ENCODE assay signal across 8 cellular contexts in the genomic region with DNA sequence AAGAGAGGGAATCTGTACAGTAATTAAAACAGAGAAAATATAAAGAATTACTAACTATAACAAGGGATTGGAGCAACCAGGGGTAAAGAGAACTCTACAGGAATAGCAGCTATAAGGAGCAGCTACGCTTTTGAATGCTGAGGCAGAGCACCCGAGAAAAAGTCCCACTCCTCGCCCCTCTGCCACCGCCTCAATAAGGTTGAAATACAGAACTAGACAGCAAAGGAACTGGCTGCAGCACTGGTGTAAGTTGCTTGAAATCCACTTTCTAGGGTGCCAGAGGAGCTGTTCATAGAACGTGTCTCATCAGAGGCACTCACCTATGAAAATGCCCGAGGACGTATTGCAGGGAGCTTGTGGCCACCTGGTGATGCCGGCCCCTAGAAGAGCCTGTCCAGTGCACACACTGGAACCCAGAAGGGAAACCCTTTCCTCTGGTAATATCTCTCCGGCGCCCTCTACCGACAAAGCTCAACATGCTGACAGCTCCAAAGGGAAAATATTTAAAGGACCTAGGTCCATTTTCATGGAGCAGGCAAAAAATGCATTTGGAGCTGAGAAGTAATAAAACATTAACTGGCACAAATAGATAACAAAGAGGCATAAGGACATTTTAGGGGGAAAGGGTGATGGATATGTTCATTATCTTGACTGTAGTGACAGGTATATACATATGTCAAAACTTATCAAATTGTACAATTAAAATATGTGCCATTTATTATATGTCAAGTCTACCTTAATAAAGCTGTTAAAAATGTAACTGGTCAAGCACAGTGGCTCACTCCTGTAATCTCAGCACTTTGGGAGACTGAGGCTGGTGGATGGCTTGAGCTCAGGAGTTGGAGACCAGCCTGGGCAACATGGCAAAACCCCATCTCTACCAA.
DNase-seq lines count a peak whose midpoint lies in the region; ATAC-seq and TF ChIP-seq lines count a peak whose summit lies in the region.

No MANE protein-coding gene starts in this region.

- no peak overlapping the region for H3K4me3 ChIP-seq in RWPE2 (ENCODE audit: severe bottlenecking)
- no peak overlapping the region for H3K4me3 ChIP-seq in brain microvascular endothelial cell (ENCODE audit: low read depth, low read length)

- H3K27ac ChIP-seq in RWPE2 (ENCODE audit: poor library complexity, severe bottlenecking): no peak overlapping the region
- no peak overlapping the region for H3K27ac ChIP-seq in brain microvascular endothelial cell

- no peaks in the 10 kb centered on the region for H3K4me1 ChIP-seq in RWPE2 (ENCODE audit: insufficient read depth, poor library complexity, severe bottlenecking)

- peaks cover 8% of the 10 kb centered on the region for H3K27me3 ChIP-seq in RWPE2 (ENCODE audit: insufficient read depth, poor library complexity, severe bottlenecking)
- H3K27me3 ChIP-seq in brain microvascular endothelial cell (replicated peaks): no peaks in the 10 kb centered on the region

- H3K9me3 ChIP-seq in RWPE2 (ENCODE audit: severe bottlenecking): no peaks in the 10 kb centered on the region

- H3K36me3 ChIP-seq in RWPE2 (ENCODE audit: low read depth) (no peaks in the 10 kb centered on the region), brain microvascular endothelial cell (replicated peaks) (no peaks in the 10 kb centered on the region)

- peak; percentile 32 for DNase-seq in DMS114 treated with DMSO at 0.1 percent for 48 hours (lab: John Stamatoyannopoulos, UW; ENCODE audit: unreplicated experiment)
- peak in 61 of 76 experiments; percentile 6 to 78 (median 50) for DNase-seq in HUDEP-2 (lab: John Stamatoyannopoulos, UW; ENCODE audit: unreplicated experiment in 76 of 76)
- DNase-seq in RWPE2 (ENCODE audit: low spot score): peak; percentile 71
- DNase-seq in brain microvascular endothelial cell: peak; percentile 78
- DNase-seq in kidney tubule cell (ENCODE audit: low spot score): peak; percentile 75
- peak; percentile 71 for DNase-seq in stimulated activated CD8-positive, alpha-beta memory T cell treated with anti-CD3 and anti-CD28 coated beads, Interleukin-4, amount 100 ng/mL, for 48 hours

- in situ Hi-C loops in brain microvascular endothelial cell (cut with HindIII; ENCODE audit: low pct_ligation_motif_present, low sequenced_read_pairs): no loop called here

- ATAC-seq in GM19324 (IDR thresholded peaks at IDR 0.05; ENCODE audit: low FRiP score, unreplicated experiment) (peak; percentile 76), RWPE2 (ENCODE audit: low read depth) (peak; percentile 90)
- ATAC-seq in activated CD4-positive, CD25-positive, alpha-beta regulatory T cell treated with anti-CD3 and anti-CD28 coated beads, Interleukin-2, amount 50 U/mL, for 24 hours: no peak

- peak; percentile 90 for TF ChIP-seq CTCF in RWPE2 (IDR thresholded peaks at IDR 0.05; ENCODE audit: poor library complexity, severe bottlenecking)
- TF ChIP-seq CTCF in brain microvascular endothelial cell (IDR thresholded peaks at IDR 0.05; ENCODE audit: low read depth, low read length, missing control alignments): peak; percentile 91

Comparison
In these comparisons a context has a peak if more than half of its experiments do, and no peak if none do; other contexts are left out.
1. ATAC-seq: peak in GM19324 (single experiment) and RWPE2 (single experiment); none in activated CD4-positive, CD25-positive, alpha-beta regulatory T cell treated with anti-CD3 and anti-CD28 coated beads, Interleukin-2, amount 50 U/mL, for 24 hours (0 of 2).
2. Peak in every context shown above with its lines, with median percentiles within 50 percentile points of each other: DNase-seq.